9 cellular contexts compared by ENCODE assay signal in the genomic region with DNA sequence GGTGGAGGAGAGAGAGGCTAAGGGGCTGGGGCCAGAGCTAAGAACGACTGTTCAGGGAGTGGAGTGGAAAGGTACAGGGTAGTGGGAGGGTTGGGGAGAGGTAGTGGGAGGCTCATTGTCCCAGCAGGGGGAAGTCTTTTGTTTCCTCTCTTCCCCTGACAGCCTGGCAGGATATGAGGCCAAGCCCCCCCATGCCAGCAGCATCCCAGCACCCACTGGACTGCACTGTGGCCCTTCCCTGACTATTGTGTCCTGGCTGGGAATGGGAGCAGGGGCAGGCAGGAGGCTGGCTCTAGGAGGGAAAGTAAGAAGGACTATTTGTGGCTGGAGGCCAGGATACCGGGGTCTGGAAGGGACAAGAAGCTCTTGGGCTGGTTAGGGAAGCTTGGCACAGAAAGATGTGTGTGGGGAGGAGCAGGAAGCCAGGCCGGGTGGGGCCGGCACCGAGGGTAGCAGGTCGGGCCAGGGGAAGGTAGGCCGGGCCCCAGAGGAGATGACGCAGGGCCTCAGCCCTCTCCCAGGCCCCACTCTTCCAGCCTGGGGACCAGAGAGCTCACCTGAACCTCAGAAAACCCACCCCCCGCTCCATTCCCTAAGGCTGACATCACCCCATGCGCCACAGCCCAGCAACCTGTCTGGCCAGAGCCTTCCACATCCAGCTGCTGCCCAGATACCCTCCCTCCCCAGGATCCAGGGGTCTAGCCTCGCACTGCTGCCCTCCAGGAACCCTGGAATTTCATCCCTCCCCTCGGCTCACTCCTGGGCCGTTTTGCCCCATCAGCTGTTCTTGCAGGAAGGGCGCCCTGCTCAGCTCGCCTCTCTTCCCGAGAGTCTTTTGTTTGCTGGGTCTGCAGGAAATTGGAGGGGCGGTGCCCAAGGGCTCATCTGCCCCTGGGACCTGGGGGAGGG. TPM values are rescaled to one million over a fixed set of nuclear protein-coding genes. Genes with fewer than 3 reads are reported as not detected.
DNase-seq lines count a peak whose midpoint lies in the region; ATAC-seq and TF ChIP-seq lines count a peak whose summit lies in the region.
"Had no signal": no experiment of that assay in that cellular context is flagged by ENCODE, and none has a peak within 500 bp of the region (broad histone marks: within the 10 kb centered on the region; RNA-seq: fewer than 3 reads in every experiment).

No MANE protein-coding gene starts in this region.

- ATAC-seq in foreskin keratinocyte, result peak; percentile 62
- no peak for ATAC-seq in HG03025 (IDR thresholded peaks at IDR 0.05; ENCODE audit: low FRiP score, unreplicated experiment)

- H3K4me1 ChIP-seq in Caco-2 (peaks cover 22% of the 10 kb centered on the region), foreskin keratinocyte (no peaks in the 10 kb centered on the region), neural progenitor cell (peaks cover 23% of the 10 kb centered on the region)

- H3K36me3 Mint-ChIP-seq in Caco-2 (ENCODE audit: insufficient read depth, unreplicated experiment) (peaks cover 5% of the 10 kb centered on the region), neural progenitor cell (no peaks in the 10 kb centered on the region)

- H3K4me1 Mint-ChIP-seq in Caco-2 (ENCODE audit: low read depth, unreplicated experiment) (peaks cover 44% of the 10 kb centered on the region), neural progenitor cell (peaks cover 33% of the 10 kb centered on the region)

- no peak overlapping the region for H2AFZ ChIP-seq in neural progenitor cell (replicated peaks)

- H3K9ac ChIP-seq in neural progenitor cell, result no peak overlapping the region

- H3K9me3 ChIP-seq in Caco-2 (no peaks in the 10 kb centered on the region), neural progenitor cell (ENCODE audit: low read depth) (no peaks in the 10 kb centered on the region)

- peak overlapping the region; percentile 39 for H3K4me3 Mint-ChIP-seq in Caco-2 (ENCODE audit: unreplicated experiment)
- H3K4me3 Mint-ChIP-seq in neural progenitor cell, result peak overlapping the region; percentile 71

- H3F3A ChIP-seq in neural progenitor cell (ENCODE audit: low read depth), result peaks cover 50% of the 10 kb centered on the region

- no peak for TF ChIP-seq CTCF in Caco-2 (IDR thresholded peaks at IDR 0.05; ENCODE audit: insufficient read depth in 1 of 2, low read depth in 1 of 2, low read length in 1 of 2, severe bottlenecking in 1 of 2, unreplicated experiment in 1 of 2)
- TF ChIP-seq CTCF in foreskin keratinocyte (conservative IDR thresholded peaks at IDR 0.05), result no peak
- no peak for TF ChIP-seq CTCF in neural progenitor cell (IDR thresholded peaks at IDR 0.05)

- H4K20me1 ChIP-seq in neural progenitor cell (ENCODE audit: low read depth), result no peaks in the 10 kb centered on the region

- no peaks in the 10 kb centered on the region for H3K27me3 ChIP-seq in Caco-2 (replicated peaks; ENCODE audit: control insufficient read depth, insufficient read depth, low read length)
- H3K27me3 ChIP-seq in foreskin keratinocyte, result no peaks in the 10 kb centered on the region
- H3K27me3 ChIP-seq in neural progenitor cell, result no peaks in the 10 kb centered on the region

- DNase-seq in Caco-2 (peak; percentile 64 to 75), foreskin keratinocyte (peak; percentile 68 to 91), neural progenitor cell (ENCODE audit: low spot score) (peak; percentile 94), NCI-H524 (lab: John Stamatoyannopoulos, UW) (no peak), dedifferentiated amniotic fluid mesenchymal stem cell (ENCODE audit: extremely low spot score) (no peak), superior temporal gyrus (ENCODE audit: extremely low spot score) (no peak)

- BruUV-seq in Caco-2 (replicated peaks; lab: Mats Ljungman, UMichigan), result no TSS peak

- no peaks in the 10 kb centered on the region for H3K79me2 ChIP-seq in neural progenitor cell (ENCODE audit: low read depth)

- H3K27me3 Mint-ChIP-seq in Caco-2 (ENCODE audit: insufficient read depth, unreplicated experiment) (no peaks in the 10 kb centered on the region), neural progenitor cell (ENCODE audit: insufficient read depth, low read depth) (peaks cover 4% of the 10 kb centered on the region)
- H3K27me3 Mint-ChIP-seq: stimulated activated naive CD8-positive, alpha-beta T cell treated with anti-CD3 and anti-CD28 coated beads, Interleukin-15, Interleukin-2, amounts not matched to agents 100 ng/mL and 50 ng/mL, for 24 hours had no signal

- H3K4me3 ChIP-seq in Caco-2 (ENCODE audit: low read depth, low read length), result no peak overlapping the region
- peak overlapping the region; percentile 43 for H3K4me3 ChIP-seq in neural progenitor cell

- CTCF ChIA-PET in Caco-2 (lab: Charles Lee), result interaction anchor here (0.5 to 2.8 kb wide), 5 partner anchors 9 to 573 kb away, joined by 3 to 17 read pairs (median 5); a partner anchor contains a TSS

- H3K27ac Mint-ChIP-seq in Caco-2 (ENCODE audit: unreplicated experiment) (peak overlapping the region; percentile 85), neural progenitor cell (peak overlapping the region; percentile 68)

- intact Hi-C loops in Caco-2 (cut with micrococcal nuclease; ENCODE audit: unreplicated experiment), result no loop called here

- no peaks in the 10 kb centered on the region for H3K36me3 ChIP-seq in Caco-2 (ENCODE audit: control insufficient read depth, insufficient read depth, low read length)
- H3K36me3 ChIP-seq in neural progenitor cell, result no peaks in the 10 kb centered on the region

- no peak overlapping the region for H3K27ac ChIP-seq in foreskin keratinocyte
- peak overlapping the region; percentile 94 for H3K27ac ChIP-seq in neural progenitor cell

- H3K9me3 Mint-ChIP-seq in Caco-2 (ENCODE audit: unreplicated experiment), result no peaks in the 10 kb centered on the region
- H3K9me3 Mint-ChIP-seq in neural progenitor cell, result no peaks in the 10 kb centered on the region
- H3K9me3 Mint-ChIP-seq: stimulated activated naive CD8-positive, alpha-beta T cell treated with anti-CD3 and anti-CD28 coated beads, Interleukin-15, Interleukin-2, amounts not matched to agents 100 ng/mL and 50 ng/mL, for 24 hours had no signal

- peak overlapping the region; percentile 68 for H3K4me2 ChIP-seq in neural progenitor cell

- POLR2A ChIA-PET in Caco-2 (lab: Charles Lee), result interaction anchor here (0.6 to 2.7 kb wide), 3 partner anchors 9 to 287 kb away, joined by 3 to 18 read pairs (median 5); a partner anchor contains a TSS

TF ChIP-seq in PFSK-1, 5 proteins besides CTCF, POLR2A, EP300 and RAD21:
- TF ChIP-seq SIN3A (IDR thresholded peaks at IDR 0.05; ENCODE audit: borderline replicate concordance, insufficient read depth, low read length), result no peak
- TF ChIP-seq, protein P1, sequence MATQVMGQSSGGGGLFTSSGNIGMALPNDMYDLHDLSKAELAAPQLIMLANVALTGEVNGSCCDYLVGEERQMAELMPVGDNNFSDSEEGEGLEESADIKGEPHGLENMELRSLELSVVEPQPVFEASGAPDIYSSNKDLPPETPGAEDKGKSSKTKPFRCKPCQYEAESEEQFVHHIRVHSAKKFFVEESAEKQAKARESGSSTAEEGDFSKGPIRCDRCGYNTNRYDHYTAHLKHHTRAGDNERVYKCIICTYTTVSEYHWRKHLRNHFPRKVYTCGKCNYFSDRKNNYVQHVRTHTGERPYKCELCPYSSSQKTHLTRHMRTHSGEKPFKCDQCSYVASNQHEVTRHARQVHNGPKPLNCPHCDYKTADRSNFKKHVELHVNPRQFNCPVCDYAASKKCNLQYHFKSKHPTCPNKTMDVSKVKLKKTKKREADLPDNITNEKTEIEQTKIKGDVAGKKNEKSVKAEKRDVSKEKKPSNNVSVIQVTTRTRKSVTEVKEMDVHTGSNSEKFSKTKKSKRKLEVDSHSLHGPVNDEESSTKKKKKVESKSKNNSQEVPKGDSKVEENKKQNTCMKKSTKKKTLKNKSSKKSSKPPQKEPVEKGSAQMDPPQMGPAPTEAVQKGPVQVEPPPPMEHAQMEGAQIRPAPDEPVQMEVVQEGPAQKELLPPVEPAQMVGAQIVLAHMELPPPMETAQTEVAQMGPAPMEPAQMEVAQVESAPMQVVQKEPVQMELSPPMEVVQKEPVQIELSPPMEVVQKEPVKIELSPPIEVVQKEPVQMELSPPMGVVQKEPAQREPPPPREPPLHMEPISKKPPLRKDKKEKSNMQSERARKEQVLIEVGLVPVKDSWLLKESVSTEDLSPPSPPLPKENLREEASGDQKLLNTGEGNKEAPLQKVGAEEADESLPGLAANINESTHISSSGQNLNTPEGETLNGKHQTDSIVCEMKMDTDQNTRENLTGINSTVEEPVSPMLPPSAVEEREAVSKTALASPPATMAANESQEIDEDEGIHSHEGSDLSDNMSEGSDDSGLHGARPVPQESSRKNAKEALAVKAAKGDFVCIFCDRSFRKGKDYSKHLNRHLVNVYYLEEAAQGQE (IDR thresholded peaks at IDR 0.05; ENCODE audit: insufficient read depth in 1 of 2, low read depth in 2 of 2, low read length in 2 of 2), result no peak
- TF ChIP-seq FOXP2 (optimal IDR thresholded peaks at IDR 0.05; ENCODE audit: borderline replicate concordance, extremely low read depth, extremely low read length, insufficient read depth), result peak; percentile 14
- TF ChIP-seq TAF1 (IDR thresholded peaks at IDR 0.05; ENCODE audit: borderline replicate concordance, insufficient read depth, low read length), result no peak
- TF ChIP-seq POLR2AphosphoS5 (IDR thresholded peaks at IDR 0.05; ENCODE audit: low read depth, low read length), result no peak

RNA-seq across cellular contexts. Expression of a gene that starts 8.8 kb away (rescaled TPM):
- total RNA-seq in Caco-2 (2022) (112 and 117 TPM in 2 replicates), foreskin keratinocyte (94.3 and 98.0 TPM in 2 replicates), neural progenitor cell (ENCODE audit: low replicate concordance) (66.5 and 106 TPM in 2 replicates)
- 60.3 TPM for polyA plus RNA-seq in PFSK-1 (2012; ENCODE audit: insufficient read length, low read depth)
- 53.5 and 55.4 TPM in 2 replicates for polyA plus RNA-seq in foreskin keratinocyte

RNA-seq across cellular contexts. Expression of a gene that starts 16.4 kb away (rescaled TPM):
- total RNA-seq in Caco-2 (2022), result 59.0 and 60.7 TPM in 2 replicates
- polyA plus RNA-seq in PFSK-1 (2012; ENCODE audit: insufficient read length, low read depth), result 22.0 TPM
- 18.2 and 18.3 TPM in 2 replicates for total RNA-seq in foreskin keratinocyte
- polyA plus RNA-seq in foreskin keratinocyte, result 17.1 and 17.4 TPM in 2 replicates
- total RNA-seq in neural progenitor cell (ENCODE audit: low replicate concordance), result 3.5 and 18.6 TPM in 2 replicates

RNA-seq across cellular contexts. Expression of a gene that starts 31.0 kb away (rescaled TPM):
- total RNA-seq in Caco-2 (2022), result 66.6 and 75.5 TPM in 2 replicates
- 43.0 TPM for polyA plus RNA-seq in PFSK-1 (2012; ENCODE audit: insufficient read length, low read depth)
- 161 and 162 TPM in 2 replicates for total RNA-seq in foreskin keratinocyte
- 190 and 192 TPM in 2 replicates for polyA plus RNA-seq in foreskin keratinocyte
- 14.9 and 49.5 TPM in 2 replicates for total RNA-seq in neural progenitor cell (ENCODE audit: low replicate concordance)

RNA-seq across cellular contexts. Expression of a gene that starts 38.7 kb away (rescaled TPM):
- 211 and 243 TPM in 2 replicates for total RNA-seq in Caco-2 (2022)
- polyA plus RNA-seq in PFSK-1 (2012; ENCODE audit: insufficient read length, low read depth), result 164 TPM
- 96.0 and 120 TPM in 2 replicates for total RNA-seq in foreskin keratinocyte
- polyA plus RNA-seq in foreskin keratinocyte, result 97.9 and 113 TPM in 2 replicates
- total RNA-seq in neural progenitor cell (ENCODE audit: low replicate concordance), result 60.4 and 108 TPM in 2 replicates

RNA-seq across cellular contexts. Expression of a gene that starts 53.4 kb away (rescaled TPM):
- total RNA-seq in Caco-2 (2022) (4.6 and 5.3 TPM in 2 replicates), foreskin keratinocyte (1.9 and 2.0 TPM in 2 replicates), neural progenitor cell (ENCODE audit: low replicate concordance) (4.0 TPM in 1 of 2 replicates, not detected in the other)
- 7.9 TPM for polyA plus RNA-seq in PFSK-1 (2012; ENCODE audit: insufficient read length, low read depth)
- 2.0 and 2.1 TPM in 2 replicates for polyA plus RNA-seq in foreskin keratinocyte

Comparison
In these comparisons a context has a peak if more than half of its experiments do, and no peak if none do; other contexts are left out.
1. DNase-seq: peak in Caco-2 (2 of 2), foreskin keratinocyte (2 of 2) and neural progenitor cell (single experiment); none in NCI-H524 (0 of 2), dedifferentiated amniotic fluid mesenchymal stem cell (single experiment) and superior temporal gyrus (single experiment).